ENCODE assay signal across 24 cellular contexts in genomic region chr10:103610083-103610472, GRCh38.
DNase-seq lines count a peak whose midpoint lies in the region; ATAC-seq and TF ChIP-seq lines count a peak whose summit lies in the region.
"Had no signal": no experiment of that assay in that cellular context is flagged by ENCODE, and none has a peak within 500 bp of the region (broad histone marks: within the 10 kb centered on the region; RNA-seq: fewer than 3 reads in every experiment).

No MANE protein-coding gene starts in this region.

- H3K36me3 Mint-ChIP-seq in stimulated activated effector memory CD8-positive, alpha-beta T cell treated with anti-CD3 and anti-CD28 coated beads, Interleukin-12 subunit alpha, Interleukin-12 subunit beta, amount 100 ng/mL, for 72 hours: no peaks in the 10 kb centered on the region

- H3K27ac Mint-ChIP-seq in stimulated activated effector memory CD8-positive, alpha-beta T cell treated with anti-CD3 and anti-CD28 coated beads, Interleukin-12 subunit alpha, Interleukin-12 subunit beta, amount 100 ng/mL, for 72 hours: no peak overlapping the region
- H3K27ac Mint-ChIP-seq: B cell; CD4-positive, alpha-beta T cell; GM23338 had no signal

- no peaks in the 10 kb centered on the region for H3K9me3 Mint-ChIP-seq in stimulated activated effector memory CD8-positive, alpha-beta T cell treated with anti-CD3 and anti-CD28 coated beads, Interleukin-12 subunit alpha, Interleukin-12 subunit beta, amount 100 ng/mL, for 72 hours
- H3K9me3 Mint-ChIP-seq: CD4-positive, alpha-beta T cell had no signal

- H3K4me3 ChIP-seq in AG10803 (ENCODE audit: low read length): no peak overlapping the region
- H3K4me3 ChIP-seq: GM23338, HAP-1, SJSA1 had no signal

- H3K4me3 Mint-ChIP-seq in stimulated activated effector memory CD8-positive, alpha-beta T cell treated with anti-CD3 and anti-CD28 coated beads, Interleukin-12 subunit alpha, Interleukin-12 subunit beta, amount 100 ng/mL, for 72 hours: no peak overlapping the region
- H3K4me3 Mint-ChIP-seq: B cell; CD4-positive, alpha-beta T cell; GM23338 had no signal

- peak; percentile 79 for DNase-seq in AG10803 (ENCODE audit: low read depth)
- peak; percentile 38 for DNase-seq in RPMI7951 (ENCODE audit: low read depth)
- peak; percentile 43 for DNase-seq in fibroblast of gingiva (ENCODE audit: low read depth)
- DNase-seq in stimulated activated effector memory CD8-positive, alpha-beta T cell treated with anti-CD3 and anti-CD28 coated beads, Interleukin-12 subunit alpha, Interleukin-12 subunit beta, amount 100 ng/mL, for 72 hours (ENCODE audit: low spot score in 2 of 2): no peak
- DNase-seq in GM10248 (ENCODE audit: extremely low spot score): no peak
- DNase-seq: Caco-2; CD4-positive, alpha-beta T cell; DND-41; IMR-90; NCI-H1092 treated with DMSO at 0.1 percent for 48 hours; NCI-H1436 treated with DMSO at 0.1 percent for 48 hours; NCI-H2029; NCI-H226; NCI-H510A treated with DMSO at 0.1 percent for 48 hours; NCI-H748 treated with DMSO at 0.1 percent for 48 hours; SW 1271 had no signal

- no peak for TF ChIP-seq CTCF in AG10803 (conservative IDR thresholded peaks at IDR 0.05; ENCODE audit: low read length)
- TF ChIP-seq CTCF in GM10248 (IDR thresholded peaks at IDR 0.05; ENCODE audit: control extremely low read depth, extremely low read depth, low read depth, missing control alignments): no peak

- ATAC-seq in stimulated activated effector memory CD8-positive, alpha-beta T cell treated with anti-CD3 and anti-CD28 coated beads, Interleukin-12 subunit alpha, Interleukin-12 subunit beta, amount 100 ng/mL, for 72 hours: peak; percentile 32
- ATAC-seq in GM21381 (IDR thresholded peaks at IDR 0.05; ENCODE audit: unreplicated experiment) (no peak), GM18907 (IDR thresholded peaks at IDR 0.05; ENCODE audit: unreplicated experiment) (no peak), HG03521 (IDR thresholded peaks at IDR 0.05; ENCODE audit: unreplicated experiment) (no peak)
- ATAC-seq: GM23338, Panc1 had no signal

- POLR2A ChIA-PET in GM10248 (lab: Yijun Ruan, JAX): no interaction called here

- peaks cover 3% of the 10 kb centered on the region for H3K4me1 Mint-ChIP-seq in stimulated activated effector memory CD8-positive, alpha-beta T cell treated with anti-CD3 and anti-CD28 coated beads, Interleukin-12 subunit alpha, Interleukin-12 subunit beta, amount 100 ng/mL, for 72 hours
- H3K4me1 Mint-ChIP-seq: B cell had no signal

- CTCF ChIA-PET in GM10248 (lab: Yijun Ruan, JAX): interaction anchor here (0.8 to 2.5 kb wide), 3 partner anchors 11 to 84 kb away, joined by 3 to 20 read pairs (median 3); no protein-coding TSS in a partner anchor

Comparison
In these comparisons a context has a peak if more than half of its experiments do, and no peak if none do; other contexts are left out.
1. DNase-seq: peak in AG10803 (single experiment), RPMI7951 (single experiment) and fibroblast of gingiva (single experiment); none in stimulated activated effector memory CD8-positive, alpha-beta T cell treated with anti-CD3 and anti-CD28 coated beads, Interleukin-12 subunit alpha, Interleukin-12 subunit beta, amount 100 ng/mL, for 72 hours (0 of 2) and GM10248 (single experiment).